22 cellular contexts compared by ENCODE assay signal in genomic region chr10:25483999-25484398, GRCh38.
"Had no signal": no experiment of that assay in that cellular context is flagged by ENCODE, and none has a peak within 500 bp of the region (broad histone marks: within the 10 kb centered on the region; RNA-seq: fewer than 3 reads in every experiment).

No MANE protein-coding gene starts in this region.

- H3K4me1 ChIP-seq: left ventricle myocardium inferior, pancreas, prostate gland, right lobe of liver, tibial nerve, uterus had no signal

- H3K4me1 Mint-ChIP-seq: naive B cell; natural killer cell; nephron progenitor cell; stimulated activated memory B cell treated with anti-CD40 and anti-IgM and Interleukin-4, amounts not matched to agents 10 μg/mL and 1 μg/mL and 100 μg/mL, for 72 hours; stimulated activated naive CD8-positive, alpha-beta T cell treated with anti-CD3 and anti-CD28 coated beads, Interleukin-15, amount 100 ng/mL, for 72 hours had no signal

- H3K9me3 ChIP-seq: pancreas, prostate gland, right lobe of liver, uterus had no signal

- H3K36me3 ChIP-seq: left ventricle myocardium inferior, pancreas, prostate gland, right lobe of liver, tibial nerve, uterus had no signal

- ATAC-seq: natural killer cell; pancreas; right lobe of liver; stimulated activated memory B cell treated with anti-CD40 and anti-IgM and Interleukin-4, amounts not matched to agents 10 μg/mL and 1 μg/mL and 100 μg/mL, for 72 hours; stimulated activated naive CD8-positive, alpha-beta T cell treated with anti-CD3 and anti-CD28 coated beads, Interleukin-15, amount 100 ng/mL, for 72 hours had no signal

- H3K27ac Mint-ChIP-seq: mesothelial cell of epicardium; naive B cell; natural killer cell; nephron progenitor cell; stimulated activated memory B cell treated with anti-CD40 and anti-IgM and Interleukin-4, amounts not matched to agents 10 μg/mL and 1 μg/mL and 100 μg/mL, for 72 hours; stimulated activated naive CD8-positive, alpha-beta T cell treated with anti-CD3 and anti-CD28 coated beads, Interleukin-15, amount 100 ng/mL, for 72 hours; type B pancreatic cell had no signal

- DNase-seq: islet precursor cell; left ventricle myocardium inferior; mesendoderm; naive B cell; natural killer cell; nephron progenitor cell; pancreas; right lobe of liver; stimulated activated CD4-positive, alpha-beta T cell treated with anti-CD3 and anti-CD28 coated beads, Interleukin-1b, Interleukin-23, amount 100 ng/mL, for 48 hours; stimulated activated CD4-positive, alpha-beta T cell treated with anti-CD3 and anti-CD28 coated beads, Interleukin-2, amount 100 ng/mL, for 48 hours; stimulated activated CD4-positive, alpha-beta T cell treated with anti-CD3 and anti-CD28 coated beads, Interleukin-4, amount 100 ng/mL, for 4 hours; stimulated activated CD8-positive, alpha-beta memory T cell treated with anti-CD3 and anti-CD28 coated beads, Interleukin-4, amount 100 ng/mL, for 48 hours; stimulated activated naive CD4-positive, alpha-beta T cell treated with Interleukin-2 at 50 U/mL for 16 hours; stimulated activated naive CD8-positive, alpha-beta T cell treated with anti-CD3 and anti-CD28 coated beads, Interleukin-15, amount 100 ng/mL, for 72 hours; uterus had no signal

- H3K36me3 Mint-ChIP-seq: naive B cell; natural killer cell; stimulated activated memory B cell treated with anti-CD40 and anti-IgM and Interleukin-4, amounts not matched to agents 10 μg/mL and 1 μg/mL and 100 μg/mL, for 72 hours; type B pancreatic cell had no signal

- H3K4me3 ChIP-seq: left ventricle myocardium inferior, lung, pancreas, prostate gland, right lobe of liver, smooth muscle cell, tibial nerve, uterus had no signal

- H3K27me3 ChIP-seq: pancreas, right lobe of liver, tibial nerve, uterus had no signal

- H3K9me3 Mint-ChIP-seq: type B pancreatic cell had no signal

- H3K27ac ChIP-seq: left ventricle myocardium inferior, pancreas, prostate gland, right lobe of liver, tibial nerve, uterus had no signal

- H3K4me3 Mint-ChIP-seq: mesothelial cell of epicardium; naive B cell; natural killer cell; nephron progenitor cell; stimulated activated memory B cell treated with anti-CD40 and anti-IgM and Interleukin-4, amounts not matched to agents 10 μg/mL and 1 μg/mL and 100 μg/mL, for 72 hours; stimulated activated naive CD8-positive, alpha-beta T cell treated with anti-CD3 and anti-CD28 coated beads, Interleukin-15, amount 100 ng/mL, for 72 hours; type B pancreatic cell had no signal

- H3K27me3 Mint-ChIP-seq: naive B cell; stimulated activated memory B cell treated with anti-CD40 and anti-IgM and Interleukin-4, amounts not matched to agents 10 μg/mL and 1 μg/mL and 100 μg/mL, for 72 hours; stimulated activated naive CD8-positive, alpha-beta T cell treated with anti-CD3 and anti-CD28 coated beads, Interleukin-15, amount 100 ng/mL, for 72 hours; type B pancreatic cell had no signal
